ENCODE assay signal across 10 cellular contexts in the genomic region with DNA sequence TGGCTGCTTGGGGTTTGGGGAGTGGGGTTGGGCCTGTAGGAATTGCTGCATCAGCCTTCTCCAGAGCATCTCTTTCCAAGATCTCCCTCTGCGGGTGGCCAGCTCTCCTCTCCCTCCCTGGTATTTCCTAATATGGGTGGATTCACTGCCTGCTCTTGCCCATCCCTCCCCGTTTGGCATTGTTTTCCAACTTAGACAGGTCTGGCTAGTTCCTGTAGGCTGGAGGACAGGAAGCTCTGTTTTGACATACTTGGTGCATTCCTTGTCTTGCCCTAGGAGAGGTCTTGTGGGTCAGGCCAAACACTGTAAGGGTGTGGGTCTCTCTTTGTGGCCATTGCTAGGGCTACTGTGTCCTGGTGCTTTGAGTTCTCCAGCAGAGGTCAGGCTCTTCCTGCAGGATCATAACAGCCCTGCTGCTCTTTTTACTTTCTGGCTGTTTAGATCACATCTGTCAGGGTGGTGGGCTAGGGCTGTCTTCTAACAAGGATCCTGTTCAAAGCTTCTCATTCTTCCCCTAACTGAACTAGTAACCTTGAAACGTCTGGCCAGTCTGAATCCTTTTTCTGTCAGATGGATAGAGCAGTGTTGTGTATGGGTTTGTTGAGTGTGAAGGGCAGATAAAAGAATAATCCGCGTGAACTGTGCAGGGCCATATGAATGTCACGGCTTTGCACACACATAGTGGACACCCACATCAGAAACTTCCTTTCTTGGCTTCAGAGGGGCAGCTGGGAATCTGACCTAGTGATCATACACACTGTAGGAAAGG. TPM values are rescaled to one million over a fixed set of nuclear protein-coding genes. Genes with fewer than 3 reads are reported as not detected.
DNase-seq lines count a peak whose midpoint lies in the region; ATAC-seq and TF ChIP-seq lines count a peak whose summit lies in the region.
"Had no signal": no experiment of that assay in that cellular context is flagged by ENCODE, and none has a peak within 500 bp of the region (broad histone marks: within the 10 kb centered on the region; RNA-seq: fewer than 3 reads in every experiment).

No MANE protein-coding gene starts in this region.

- H3K27ac Mint-ChIP-seq in T-helper 1 cell treated with Interleukin-12 subunit alpha and Interleukin-12 subunit beta and Interleukin-4 antibody, amounts not matched to agents 30 μg/mL and 1 μg/mL, for 36 hours, result peak overlapping the region; percentile 52
- H3K27ac Mint-ChIP-seq: activated B cell treated with CpG ODN at 0.5 μM for 24 hours had no signal

- no peaks in the 10 kb centered on the region for H3K9me3 ChIP-seq in thyroid gland
- H3K9me3 ChIP-seq: BLaER1 treated with 17β-estradiol and CSF1 and Interleukin-3, amounts not matched to agents 10 nM and 100 nM had no signal

- DNase-seq in T-helper 1 cell, result no peak
- peak; percentile 69 for DNase-seq in brain pericyte (ENCODE audit: low read depth, low spot score)
- peak in 1 of 2 donors; percentile 66 for DNase-seq in left colon
- DNase-seq in thyroid gland, result peak; percentile 34 to 69
- no peak for DNase-seq in D341Med (ENCODE audit: low spot score)
- DNase-seq in activated T-cell treated with anti-CD3 and anti-CD28 coated beads, Interleukin-2, amount 50 U/mL, for 4 hours, result no peak
- no peak for DNase-seq in KBM-7
- DNase-seq: activated B cell treated with CpG ODN at 0.5 μM for 24 hours had no signal

- H3K4me1 ChIP-seq in thyroid gland, result peaks cover 14 to 22% of the 10 kb centered on the region in 2 donors

- H3K4me3 Mint-ChIP-seq in T-helper 1 cell treated with Interleukin-12 subunit alpha and Interleukin-12 subunit beta and Interleukin-4 antibody, amounts not matched to agents 30 μg/mL and 1 μg/mL, for 36 hours, result no peak overlapping the region
- H3K4me3 Mint-ChIP-seq in activated T-cell treated with anti-CD3 and anti-CD28 coated beads, Interleukin-2, amount 50 U/mL, for 4 hours, result no peak overlapping the region
- H3K4me3 Mint-ChIP-seq: activated B cell treated with CpG ODN at 0.5 μM for 24 hours had no signal

- peaks cover 33 to 36% of the 10 kb centered on the region in 2 donors for H3K36me3 ChIP-seq in thyroid gland

- intact Hi-C loops in left colon (cut with DNase I, micrococcal nuclease), result no loop called here
- intact Hi-C loops in thyroid gland (cut with DNase I), result no loop called here

- peak; percentile 47 for ATAC-seq in left colon
- no peak for ATAC-seq in activated T-cell treated with anti-CD3 and anti-CD28 coated beads, Interleukin-2, amount 50 U/mL, for 4 hours

- peak overlapping the region in 2 of 3 donors; percentile 45 to 68 for H3K27ac ChIP-seq in thyroid gland
- H3K27ac ChIP-seq: BLaER1 treated with 17β-estradiol and CSF1 and Interleukin-3, amounts not matched to agents 10 nM and 100 nM had no signal

- in situ Hi-C loops in KBM-7 (cut with MboI; ENCODE audit: low pct_unique_long_range_greater_than_20kb, low sequenced_read_pairs), result no loop called here

- H3K9me3 Mint-ChIP-seq in T-helper 1 cell treated with Interleukin-12 subunit alpha and Interleukin-12 subunit beta and Interleukin-4 antibody, amounts not matched to agents 30 μg/mL and 1 μg/mL, for 36 hours, result no peaks in the 10 kb centered on the region
- H3K9me3 Mint-ChIP-seq in activated T-cell treated with anti-CD3 and anti-CD28 coated beads, Interleukin-2, amount 50 U/mL, for 4 hours, result no peaks in the 10 kb centered on the region
- H3K9me3 Mint-ChIP-seq: activated B cell treated with CpG ODN at 0.5 μM for 24 hours had no signal

- H3K27me3 Mint-ChIP-seq in T-helper 1 cell treated with Interleukin-12 subunit alpha and Interleukin-12 subunit beta and Interleukin-4 antibody, amounts not matched to agents 30 μg/mL and 1 μg/mL, for 36 hours (ENCODE audit: low read depth), result no peaks in the 10 kb centered on the region
- no peaks in the 10 kb centered on the region for H3K27me3 Mint-ChIP-seq in activated T-cell treated with anti-CD3 and anti-CD28 coated beads, Interleukin-2, amount 50 U/mL, for 4 hours (ENCODE audit: low read depth)
- H3K27me3 Mint-ChIP-seq: activated B cell treated with CpG ODN at 0.5 μM for 24 hours had no signal

- peak in 4 of 6 experiments; percentile 38 to 70 (median 50) for TF ChIP-seq CTCF in thyroid gland (IDR thresholded peaks at IDR 0.05)

- H3K27me3 ChIP-seq in thyroid gland, result no peaks in the 10 kb centered on the region
- H3K27me3 ChIP-seq: BLaER1 treated with 17β-estradiol and CSF1 and Interleukin-3, amounts not matched to agents 10 nM and 100 nM had no signal

- no peak overlapping the region for H3K4me3 ChIP-seq in thyroid gland (replicated peaks in 1 of 3)
- H3K4me3 ChIP-seq: BLaER1 treated with 17β-estradiol and CSF1 and Interleukin-3, amounts not matched to agents 10 nM and 100 nM had no signal

- no peak for TF ChIP-seq POLR2A in thyroid gland (IDR thresholded peaks at IDR 0.05)

- H3K36me3 Mint-ChIP-seq in T-helper 1 cell treated with Interleukin-12 subunit alpha and Interleukin-12 subunit beta and Interleukin-4 antibody, amounts not matched to agents 30 μg/mL and 1 μg/mL, for 36 hours (ENCODE audit: low read depth), result peaks cover 33% of the 10 kb centered on the region
- peaks cover 27% of the 10 kb centered on the region for H3K36me3 Mint-ChIP-seq in activated T-cell treated with anti-CD3 and anti-CD28 coated beads, Interleukin-2, amount 50 U/mL, for 4 hours (ENCODE audit: insufficient read depth)

- WGBS in thyroid gland, 2 donors, result 60 to 62% methylated on average over 6 of the region's 6 CpGs

- H3K4me1 Mint-ChIP-seq in T-helper 1 cell treated with Interleukin-12 subunit alpha and Interleukin-12 subunit beta and Interleukin-4 antibody, amounts not matched to agents 30 μg/mL and 1 μg/mL, for 36 hours (ENCODE audit: low read depth), result peaks cover 15% of the 10 kb centered on the region
- peaks cover 5% of the 10 kb centered on the region for H3K4me1 Mint-ChIP-seq in activated T-cell treated with anti-CD3 and anti-CD28 coated beads, Interleukin-2, amount 50 U/mL, for 4 hours (ENCODE audit: low read depth)

RNA-seq across cellular contexts. Expression of a gene that starts 18.3 kb away (rescaled TPM):
- total RNA-seq in left colon, result 10 to 100 TPM; 26.6 to 32.6 TPM
- total RNA-seq in thyroid gland, result 10 to 100 TPM; 22.2 to 48.3 (median 30.8) TPM
- 10 to 100 TPM; 16.0 to 16.2 (median 16.0) TPM for total RNA-seq in activated T-cell treated with anti-CD3 and anti-CD28 coated beads, Interleukin-2, amount 50 U/mL, for 4 hours

RNA-seq across cellular contexts. Expression of a gene that starts 38.6 kb away (rescaled TPM):
- total RNA-seq in left colon, result 100 to 1,000 TPM; 362 to 388 TPM
- total RNA-seq in thyroid gland, result 100 to 1,000 TPM; 423 to 557 (median 455) TPM
- total RNA-seq in activated T-cell treated with anti-CD3 and anti-CD28 coated beads, Interleukin-2, amount 50 U/mL, for 4 hours, result 100 to 1,000 TPM; 448 to 518 (median 461) TPM

RNA-seq across cellular contexts. Expression of a gene that starts 43.7 kb away (rescaled TPM):
- total RNA-seq in left colon, result 10 to 100 TPM; 21.1 to 25.6 TPM
- 10 to 100 TPM; 54.7 to 75.9 (median 61.5) TPM for total RNA-seq in thyroid gland
- total RNA-seq in activated T-cell treated with anti-CD3 and anti-CD28 coated beads, Interleukin-2, amount 50 U/mL, for 4 hours, result 10 to 100 TPM; 28.0 to 30.4 (median 29.7) TPM

Comparison
In these comparisons a context has a peak if more than half of its experiments do, and no peak if none do; other contexts are left out.
1. DNase-seq: peak in brain pericyte (single experiment) and thyroid gland (2 of 2); none in T-helper 1 cell (0 of 5), D341Med (single experiment), activated T-cell treated with anti-CD3 and anti-CD28 coated beads, Interleukin-2, amount 50 U/mL, for 4 hours (single experiment) and KBM-7 (single experiment).